Comparison of ENCODE assay signal across 9 cellular contexts in the genomic region with DNA sequence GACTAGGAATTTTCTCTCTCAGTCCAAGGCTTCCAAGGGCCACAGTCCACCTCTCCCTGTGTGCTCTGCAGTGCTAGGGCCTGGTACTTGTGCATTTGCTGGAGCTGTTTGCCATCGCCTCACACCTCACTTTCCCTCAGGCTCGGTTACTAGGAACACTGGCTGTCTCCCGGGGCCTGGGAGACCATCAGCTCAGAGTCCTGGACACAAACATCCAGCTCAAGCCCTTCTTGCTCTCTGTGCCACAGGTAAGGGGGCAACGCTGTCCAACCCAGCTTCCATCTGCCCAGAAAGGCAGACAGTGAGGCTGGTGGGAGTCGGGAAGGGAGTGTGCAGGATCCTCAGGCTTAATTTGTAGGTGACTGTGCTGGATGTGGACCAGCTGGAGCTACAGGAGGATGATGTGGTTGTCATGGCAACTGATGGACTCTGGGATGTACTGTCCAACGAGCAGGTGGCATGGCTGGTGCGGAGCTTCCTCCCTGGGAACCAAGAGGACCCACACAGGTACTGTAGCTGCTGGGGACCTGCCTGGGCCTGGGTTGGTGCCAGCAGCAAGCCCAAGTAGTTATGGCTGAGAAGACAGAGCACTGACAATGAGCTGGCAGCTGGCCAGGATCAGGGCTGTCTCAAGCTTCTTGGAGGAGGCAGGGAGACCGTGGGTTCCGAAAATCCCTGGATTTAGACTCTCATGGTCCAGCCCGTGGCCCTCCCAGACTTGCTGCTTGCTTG. TPM values are rescaled to one million over a fixed set of nuclear protein-coding genes. Genes with fewer than 3 reads are reported as not detected.
A peak's percentile ranks its signal among the peaks of the same experiment; 100 is the strongest.
DNase-seq lines count a peak whose midpoint lies in the region; ATAC-seq and TF ChIP-seq lines count a peak whose summit lies in the region.
"Had no signal": no experiment of that assay in that cellular context is flagged by ENCODE, and none has a peak within 500 bp of the region (broad histone marks: within the 10 kb centered on the region; RNA-seq: fewer than 3 reads in every experiment).

No MANE protein-coding gene starts in this region.

- H3K4me3 Mint-ChIP-seq in glutamatergic neuron (ENCODE audit: unreplicated experiment) = no peak overlapping the region

- in situ Hi-C loops in GM18951 (cut with MboI; ENCODE audit: low sequenced_read_pairs, unreplicated experiment) = no loop called here

- no peaks in the 10 kb centered on the region for H3K9me3 Mint-ChIP-seq in activated naive CD4-positive, alpha-beta T cell treated with anti-CD3 and anti-CD28 coated beads, Interleukin-2, amount 50 U/mL, for 72 hours
- peaks cover 7% of the 10 kb centered on the region for H3K9me3 Mint-ChIP-seq in glutamatergic neuron (ENCODE audit: unreplicated experiment)

- no peak overlapping the region for H4K8ac ChIP-seq in trophoblast cell (ENCODE audit: low read depth, low read length)

- H3K79me2 ChIP-seq in trophoblast cell (ENCODE audit: control insufficient read depth, insufficient read depth, low read length, poor library complexity) = no peaks in the 10 kb centered on the region

- no peak overlapping the region for H2BK120ac ChIP-seq in trophoblast cell (ENCODE audit: insufficient read depth, low read length, poor library complexity)

- peaks cover 15 to 53% of the 10 kb centered on the region in 2 donors for H3K36me3 Mint-ChIP-seq in activated naive CD4-positive, alpha-beta T cell treated with anti-CD3 and anti-CD28 coated beads, Interleukin-2, amount 50 U/mL, for 72 hours
- no peaks in the 10 kb centered on the region for H3K36me3 Mint-ChIP-seq in glutamatergic neuron (ENCODE audit: unreplicated experiment)

- H3K14ac ChIP-seq in trophoblast cell (ENCODE audit: low read length) = no peak overlapping the region

- H3K27me3 Mint-ChIP-seq in glutamatergic neuron (ENCODE audit: unreplicated experiment) = peaks cover 11% of the 10 kb centered on the region

- no peak overlapping the region for H3K27ac ChIP-seq in trophoblast cell (ENCODE audit: low read depth, low read length)

- TF ChIP-seq CTCF in glutamatergic neuron (IDR thresholded peaks at IDR 0.05; ENCODE audit: partially characterized antibody, unreplicated experiment) = no peak

- no peak for ATAC-seq in activated naive CD4-positive, alpha-beta T cell treated with anti-CD3 and anti-CD28 coated beads, Interleukin-2, amount 50 U/mL, for 72 hours
- ATAC-seq in left lobe of liver = peak; percentile 15
- no peak for ATAC-seq in HG02610 (IDR thresholded peaks at IDR 0.05; ENCODE audit: unreplicated experiment)
- ATAC-seq in HG03521 (IDR thresholded peaks at IDR 0.05; ENCODE audit: unreplicated experiment) = no peak

- no peak overlapping the region for H2AFZ ChIP-seq in trophoblast cell (ENCODE audit: insufficient read depth, low read length, poor library complexity)

- H3K27me3 ChIP-seq in trophoblast cell (ENCODE audit: insufficient read depth, low read length) = no peaks in the 10 kb centered on the region

- no peak overlapping the region for H3K9ac ChIP-seq in trophoblast cell (ENCODE audit: low read length)

- H4K91ac ChIP-seq in trophoblast cell (ENCODE audit: low read depth, low read length) = no peak overlapping the region

- no peak overlapping the region for H3K4me3 ChIP-seq in trophoblast cell (ENCODE audit: low read depth, low read length)

- H3K18ac ChIP-seq in trophoblast cell (ENCODE audit: low read length) = no peak overlapping the region

- peaks cover 17 to 20% of the 10 kb centered on the region in 2 experiments for H3K4me1 ChIP-seq in trophoblast cell (ENCODE audit: control insufficient read depth in 1 of 2, insufficient read depth in 2 of 2, low read length in 2 of 2)

- DNase-seq in Ammon's horn (ENCODE audit: low spot score) (peak; percentile 50), left lobe of liver (ENCODE audit: low spot score) (peak; percentile 40), trophoblast cell (no peak), glutamatergic neuron (no peak)
- DNase-seq in activated naive CD4-positive, alpha-beta T cell treated with anti-CD3 and anti-CD28 coated beads, Interleukin-2, amount 50 U/mL, for 72 hours (ENCODE audit: low spot score in 2 of 2) = no peak
- DNase-seq: activated CD4-positive, alpha-beta T cell treated with anti-CD3 and anti-CD28 coated beads for 4 hours had no signal

- peaks cover 31 to 44% of the 10 kb centered on the region in 2 experiments for H3K36me3 ChIP-seq in trophoblast cell (ENCODE audit: control insufficient read depth in 1 of 2, insufficient read depth in 2 of 2, low read length in 2 of 2)

- H3K4me1 Mint-ChIP-seq in glutamatergic neuron (ENCODE audit: low read depth, unreplicated experiment) = no peaks in the 10 kb centered on the region

- H2BK12ac ChIP-seq in trophoblast cell (ENCODE audit: low read length) = no peak overlapping the region

- peak overlapping the region; percentile 76 to 86 for H3K27ac Mint-ChIP-seq in activated naive CD4-positive, alpha-beta T cell treated with anti-CD3 and anti-CD28 coated beads, Interleukin-2, amount 50 U/mL, for 72 hours
- no peak overlapping the region for H3K27ac Mint-ChIP-seq in glutamatergic neuron (ENCODE audit: unreplicated experiment)

- no CpG with 5 or more reads among the region's 10 CpGs for WGBS in trophoblast cell (ENCODE audit: extremely low coverage, insufficient coverage, insufficient read length)

- H3K4me2 ChIP-seq in trophoblast cell (ENCODE audit: low read length) = no peak overlapping the region

- peaks cover 4% of the 10 kb centered on the region for H3K9me3 ChIP-seq in trophoblast cell (ENCODE audit: insufficient read depth, low read depth, low read length)

- no peak overlapping the region for H2BK5ac ChIP-seq in trophoblast cell (ENCODE audit: low read depth, low read length, poor library complexity)

- peaks cover 6% of the 10 kb centered on the region for H3K79me1 ChIP-seq in trophoblast cell (ENCODE audit: low read length)

- H4K12ac ChIP-seq in trophoblast cell (ENCODE audit: low read depth, low read length) = no peak overlapping the region

- no peak overlapping the region for H3K23ac ChIP-seq in trophoblast cell (ENCODE audit: low read length)

- H2AK5ac ChIP-seq in trophoblast cell (ENCODE audit: low read length) = no peak overlapping the region

- H3K4ac ChIP-seq in trophoblast cell (ENCODE audit: low read depth, low read length) = no peak overlapping the region

- TF ChIP-seq POLR2A in GM18951 (IDR thresholded peaks at IDR 0.05; ENCODE audit: extremely low read depth, insufficient read depth, insufficient read length) = peak; percentile 10

RNA-seq across cellular contexts. Expression of a gene that starts 3.4 kb away (rescaled TPM):
- total RNA-seq in activated naive CD4-positive, alpha-beta T cell treated with anti-CD3 and anti-CD28 coated beads, Interleukin-2, amount 50 U/mL, for 72 hours = 10 to 100 TPM; 52.3 to 74.1 TPM
- total RNA-seq in left lobe of liver (4.2 TPM), glutamatergic neuron (ENCODE audit: unreplicated experiment) (7.8 TPM)
- 3.0 and 3.5 TPM in 2 replicates for polyA plus RNA-seq in trophoblast cell (2013)

RNA-seq across cellular contexts. Expression of a gene that starts 10.0 kb away (rescaled TPM):
- total RNA-seq in activated naive CD4-positive, alpha-beta T cell treated with anti-CD3 and anti-CD28 coated beads, Interleukin-2, amount 50 U/mL, for 72 hours = 100 to 1,000 TPM in 1 of 2 donors, 10 to 100 TPM in 1; 75.8 to 139 TPM
- total RNA-seq in left lobe of liver (16.8 TPM), glutamatergic neuron (ENCODE audit: unreplicated experiment) (45.5 TPM)
- 39.5 and 39.9 TPM in 2 replicates for polyA plus RNA-seq in trophoblast cell (2013)

RNA-seq across cellular contexts. Expression of a gene that starts 23.5 kb away (rescaled TPM):
- under 1 TPM; 0.18 to 0.86 TPM for total RNA-seq in activated naive CD4-positive, alpha-beta T cell treated with anti-CD3 and anti-CD28 coated beads, Interleukin-2, amount 50 U/mL, for 72 hours
- total RNA-seq in left lobe of liver (not detected), glutamatergic neuron (ENCODE audit: unreplicated experiment) (0.37 TPM)
- polyA plus RNA-seq in trophoblast cell (2013) = 0.04 and 0.10 TPM in 2 replicates

RNA-seq across cellular contexts. Expression of a gene that starts 29.5 kb away (rescaled TPM):
- total RNA-seq in activated naive CD4-positive, alpha-beta T cell treated with anti-CD3 and anti-CD28 coated beads, Interleukin-2, amount 50 U/mL, for 72 hours = 100 to 1,000 TPM in 1 of 2 donors, 10 to 100 TPM in 1; 96.6 to 129 TPM
- total RNA-seq in left lobe of liver = 18.6 TPM
- 30.8 and 31.8 TPM in 2 replicates for polyA plus RNA-seq in trophoblast cell (2013)
- 118 TPM for total RNA-seq in glutamatergic neuron (ENCODE audit: unreplicated experiment)

RNA-seq across cellular contexts. Expression of a gene that starts 38.6 kb away (rescaled TPM):
- total RNA-seq in activated naive CD4-positive, alpha-beta T cell treated with anti-CD3 and anti-CD28 coated beads, Interleukin-2, amount 50 U/mL, for 72 hours = 10 to 100 TPM; 20.4 to 24.1 TPM
- total RNA-seq in left lobe of liver = 396 TPM
- 1.4 and 1.7 TPM in 2 replicates for polyA plus RNA-seq in trophoblast cell (2013)
- 7.5 TPM for total RNA-seq in glutamatergic neuron (ENCODE audit: unreplicated experiment)

Comparison
In these comparisons a context has a peak if more than half of its experiments do, and no peak if none do; other contexts are left out.
1. DNase-seq: peak in Ammon's horn (single experiment) and left lobe of liver (single experiment); none in activated naive CD4-positive, alpha-beta T cell treated with anti-CD3 and anti-CD28 coated beads, Interleukin-2, amount 50 U/mL, for 72 hours (0 of 2), trophoblast cell (0 of 2) and glutamatergic neuron (single experiment).